ENCODE assay signal across 28 cellular contexts in genomic region chr12:121702944-121703343, GRCh38. TPM values are rescaled to one million over a fixed set of nuclear protein-coding genes. Genes with fewer than 3 reads are reported as not detected.
"Had no signal": no experiment of that assay in that cellular context is flagged by ENCODE, and none has a peak within 500 bp of the region (broad histone marks: within the 10 kb centered on the region; RNA-seq: fewer than 3 reads in every experiment).

No MANE protein-coding gene starts in this region.

- H3K9me3 ChIP-seq: colonic mucosa, esophagus muscularis mucosa, mucosa of descending colon, right atrium auricular region, testis, tibial nerve, vagina had no signal

- H3K9me3 Mint-ChIP-seq: dendritic cell treated with granulocyte-macrophage colony-stimulating factor and Interleukin-4, amounts not matched to agents 40 ng/mL and 50 ng/mL, for 4 days; immature natural killer cell; natural killer cell treated with Interleukin-12 subunit alpha and Interleukin-12 subunit beta and Interleukin-15 and Interleukin-18, amount 100 ng/mL, for 72 hours; neural crest cell had no signal

- H3K4me1 ChIP-seq: colonic mucosa, foreskin keratinocyte, parathyroid adenoma, right atrium auricular region, testis, vagina had no signal

- DNase-seq: colonic mucosa; effector memory CD4-positive, alpha-beta T cell; foreskin keratinocyte; hypothalamus; immature natural killer cell; mesenchymal stem cell; naive B cell; stimulated activated CD4-positive, alpha-beta T cell treated with anti-CD3 and anti-CD28 coated beads, Interleukin-12 subunit alpha, Interleukin-12 subunit beta, amount 100 ng/mL, for 4 hours; stimulated activated CD4-positive, alpha-beta T cell treated with anti-CD3 and anti-CD28 coated beads, Interleukin-1b, Interleukin-23, amount 100 ng/mL, for 48 hours; stimulated activated CD4-positive, alpha-beta T cell treated with anti-CD3 and anti-CD28 coated beads, Interleukin-4, amount 100 ng/mL, for 1 hour; stimulated activated CD8-positive, alpha-beta memory T cell treated with anti-CD3 and anti-CD28 coated beads, Interleukin-4, amount 100 ng/mL, for 48 hours; stimulated activated naive CD4-positive, alpha-beta T cell; substantia nigra; testis had no signal

- H3K27ac ChIP-seq: colonic mucosa, foreskin keratinocyte, parathyroid adenoma, right atrium auricular region, testis, tibial nerve, vagina had no signal

- H3K36me3 ChIP-seq: colonic mucosa, esophagus muscularis mucosa, right atrium auricular region, tibial nerve, vagina had no signal

- H3K27me3 ChIP-seq: colonic mucosa, esophagus muscularis mucosa, foreskin keratinocyte, right atrium auricular region, testis, tibial nerve, vagina had no signal

- ATAC-seq: foreskin keratinocyte; left lobe of liver; mucosa of descending colon; natural killer cell treated with Interleukin-12 subunit alpha and Interleukin-12 subunit beta and Interleukin-15 and Interleukin-18, amount 100 ng/mL, for 72 hours; sciatic nerve had no signal

- H3K4me3 Mint-ChIP-seq: dendritic cell treated with granulocyte-macrophage colony-stimulating factor and Interleukin-4, amounts not matched to agents 40 ng/mL and 50 ng/mL, for 4 days; immature natural killer cell; mesothelial cell of epicardium; naive B cell; natural killer cell treated with Interleukin-12 subunit alpha and Interleukin-12 subunit beta and Interleukin-15 and Interleukin-18, amount 100 ng/mL, for 72 hours; neural crest cell had no signal

- H3K4me3 ChIP-seq: colonic mucosa, esophagus muscularis mucosa, mucosa of descending colon, right atrium auricular region, smooth muscle cell, testis, tibial nerve, vagina had no signal

- H3K27me3 Mint-ChIP-seq: naive B cell; natural killer cell treated with Interleukin-12 subunit alpha and Interleukin-12 subunit beta and Interleukin-15 and Interleukin-18, amount 100 ng/mL, for 72 hours; progenitor cell of endocrine pancreas had no signal

- H3K4me1 Mint-ChIP-seq: immature natural killer cell, mesothelial cell of epicardium, naive B cell, neural crest cell had no signal

- H3K27ac Mint-ChIP-seq: dendritic cell treated with granulocyte-macrophage colony-stimulating factor and Interleukin-4, amounts not matched to agents 40 ng/mL and 50 ng/mL, for 4 days; immature natural killer cell; mesothelial cell of epicardium; natural killer cell treated with Interleukin-12 subunit alpha and Interleukin-12 subunit beta and Interleukin-15 and Interleukin-18, amount 100 ng/mL, for 72 hours; progenitor cell of endocrine pancreas had no signal

RNA-seq across cellular contexts. Expression of gene MORN3, which starts 33.5 kb away (rescaled TPM):
- total RNA-seq: colonic mucosa, left lobe of liver, vagina had no signal
